Comparison of ENCODE assay signal across 1 cellular context in the genomic region with DNA sequence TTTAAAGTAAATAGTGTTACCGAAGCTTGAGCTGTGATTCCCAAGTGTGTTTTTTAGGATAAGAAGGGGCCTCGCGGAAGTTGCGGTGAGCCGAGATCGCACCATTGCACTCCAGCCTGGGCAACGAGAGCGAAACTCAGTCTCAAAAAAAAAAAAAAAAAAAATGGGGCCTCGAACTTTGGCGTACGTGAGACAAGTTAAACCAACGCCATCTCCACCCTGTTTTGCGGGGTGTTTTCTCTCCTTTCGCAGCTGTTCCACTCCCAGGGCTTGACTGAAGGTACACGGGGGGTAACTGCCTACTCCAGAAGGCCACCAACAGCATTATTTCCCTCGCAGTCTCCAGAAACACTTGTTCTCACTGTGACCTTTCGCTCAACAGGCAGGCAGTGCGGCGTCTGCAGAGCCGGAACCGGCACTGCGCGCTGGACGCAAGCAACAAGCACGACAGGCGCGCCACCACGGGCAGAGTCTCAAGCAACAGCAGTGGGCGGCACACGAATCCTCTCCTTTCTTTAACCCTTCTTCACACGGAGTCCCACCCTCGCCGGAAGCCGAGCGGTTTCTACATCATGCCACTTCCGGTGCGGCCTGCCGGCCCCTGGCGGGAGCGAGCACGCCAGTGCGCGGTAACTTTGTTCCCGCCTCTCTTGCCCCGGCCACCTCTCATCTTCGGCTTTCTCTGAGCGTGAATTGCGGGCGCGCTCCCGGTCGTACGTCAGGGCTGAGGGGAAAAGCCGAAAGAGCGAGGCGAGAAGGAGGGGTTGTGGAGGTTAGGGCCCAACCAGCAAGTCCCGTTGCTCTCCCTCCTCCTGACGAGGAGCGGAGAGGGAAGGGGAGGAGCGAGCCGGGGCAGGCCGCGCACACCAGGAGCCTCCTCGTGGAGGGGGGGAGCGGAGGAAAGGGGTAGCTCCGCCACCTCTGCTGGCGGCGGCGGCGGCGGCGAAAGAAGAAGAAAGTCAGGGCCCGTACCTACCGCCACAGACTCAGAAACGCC.
TF ChIP-seq lines count a peak whose summit lies in the region.

No MANE protein-coding gene starts in this region.

TF ChIP-seq in H1, 55 proteins besides CTCF, POLR2A, EP300 and RAD21 (continued from another document):
- peak in 1 of 2 experiments; percentile 68; a peak in 1 of 4 replicates for TF ChIP-seq SIN3A (conservative IDR thresholded peaks at IDR 0.05 in 1 of 2, IDR thresholded peaks at IDR 0.05 in 1 of 2; ENCODE audit: low read depth in 1 of 2, low read length in 2 of 2)
- TF ChIP-seq, protein P1, sequence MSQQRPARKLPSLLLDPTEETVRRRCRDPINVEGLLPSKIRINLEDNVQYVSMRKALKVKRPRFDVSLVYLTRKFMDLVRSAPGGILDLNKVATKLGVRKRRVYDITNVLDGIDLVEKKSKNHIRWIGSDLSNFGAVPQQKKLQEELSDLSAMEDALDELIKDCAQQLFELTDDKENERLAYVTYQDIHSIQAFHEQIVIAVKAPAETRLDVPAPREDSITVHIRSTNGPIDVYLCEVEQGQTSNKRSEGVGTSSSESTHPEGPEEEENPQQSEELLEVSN (IDR thresholded peaks at IDR 0.05), result no peak; the same call in 1 of the 2 replicates
- TF ChIP-seq GABPA (IDR thresholded peaks at IDR 0.05; ENCODE audit: borderline replicate concordance, insufficient read depth, low read length), result peak; percentile 91; the same call in 1 of the 2 replicates
- TF ChIP-seq PHF8 (conservative IDR thresholded peaks at IDR 0.05; ENCODE audit: low read depth, low read length), result peak; percentile 65; the same call in 1 of the 2 replicates
- TF ChIP-seq CBX5 (IDR thresholded peaks at IDR 0.05; ENCODE audit: low read depth, low read length), result no peak
- TF ChIP-seq POLR2AphosphoS5 (IDR thresholded peaks at IDR 0.05; ENCODE audit: low read depth, low read length), result peak; percentile 96
- no peak for TF ChIP-seq BRCA1 (IDR thresholded peaks at IDR 0.05; ENCODE audit: low read depth, low read length)
- no peak for TF ChIP-seq BACH1 (IDR thresholded peaks at IDR 0.05; ENCODE audit: low read length)
- TF ChIP-seq TBP (IDR thresholded peaks at IDR 0.05; ENCODE audit: low read depth, low read length), result peak; percentile 92
TF ChIP-seq in H1: peak in this region for 13.
